Comparison of ENCODE assay signal across 12 cellular contexts in the genomic region with DNA sequence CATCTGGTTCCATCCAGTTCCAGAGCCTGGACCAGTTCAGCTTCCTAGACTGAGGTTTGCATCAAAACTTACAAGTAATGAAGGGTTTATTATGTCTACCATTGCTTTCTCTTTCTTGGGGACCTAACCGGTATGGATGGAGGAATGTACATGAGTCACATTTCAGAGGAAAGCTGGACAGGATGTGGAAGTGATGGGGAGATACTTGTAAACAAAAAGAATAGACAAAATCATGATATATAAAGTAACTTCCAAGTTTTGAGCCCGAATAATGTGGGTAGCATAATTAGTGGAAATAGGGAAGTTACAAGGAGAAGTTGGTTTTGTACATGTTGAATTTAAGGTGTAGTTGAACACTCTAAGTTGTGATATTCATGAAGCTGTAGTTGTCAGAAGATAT. TPM values are rescaled to one million over a fixed set of nuclear protein-coding genes. Genes with fewer than 3 reads are reported as not detected.
A peak's percentile ranks its signal among the peaks of the same experiment; 100 is the strongest.
DNase-seq lines count a peak whose midpoint lies in the region; ATAC-seq, FAIRE-seq and TF ChIP-seq lines count a peak whose summit lies in the region.
"Had no signal": no experiment of that assay in that cellular context is flagged by ENCODE, and none has a peak within 500 bp of the region (broad histone marks: within the 10 kb centered on the region; RNA-seq: fewer than 3 reads in every experiment).

No MANE protein-coding gene starts in this region.

- no peak overlapping the region for H2AFZ ChIP-seq in HepG2 (ENCODE audit: low read length)

- TF ChIP-seq RAD21 in HepG2 (CRISPR knock-in tag; IDR thresholded peaks at IDR 0.05) = no peak

- H3K4me3 ChIP-seq in left ventricle myocardium inferior (no peak overlapping the region), ascending aorta (no peak overlapping the region), HepG2 (replicated peaks in 1 of 3; ENCODE audit: insufficient read depth in 1 of 3, low read depth in 2 of 3, low read length in 3 of 3) (no peak overlapping the region)
- H3K4me3 ChIP-seq: upper lobe of left lung had no signal

- H4K20me1 ChIP-seq in HepG2 (ENCODE audit: insufficient read depth, low read length) = no peaks in the 10 kb centered on the region; the same call in 1 of the 2 replicates

- H3K9me3 ChIP-seq in left ventricle myocardium inferior (replicated peaks) (no peaks in the 10 kb centered on the region), ascending aorta (no peaks in the 10 kb centered on the region), HepG2 (ENCODE audit: low read length) (no peaks in the 10 kb centered on the region)
- H3K9me3 ChIP-seq: upper lobe of left lung had no signal

- H3K27me3 ChIP-seq in left ventricle myocardium inferior (ENCODE audit: low read depth) (no peaks in the 10 kb centered on the region), ascending aorta (no peaks in the 10 kb centered on the region), HepG2 (ENCODE audit: control insufficient read depth in 1 of 2, insufficient read depth in 2 of 2, low read length in 2 of 2) (no peaks in the 10 kb centered on the region)
- H3K27me3 ChIP-seq: upper lobe of left lung had no signal

- CTCF ChIA-PET in HepG2 (lab: Yijun Ruan, JAX; ENCODE audit: low intra/inter-chr PET ratio, low total read pairs) = no interaction called here

- no peak for DNase-seq in left ventricle myocardium inferior
- DNase-seq in left ventricle myocardium superior = no peak
- no peak for DNase-seq in ascending aorta (ENCODE audit: low spot score in 2 of 2)
- DNase-seq in HepG2 (ENCODE audit: low spot score) = no peak
- no peak for DNase-seq in NCI-H2107 treated with DMSO at 0.1 percent for 48 hours (lab: John Stamatoyannopoulos, UW; ENCODE audit: unreplicated experiment)
- DNase-seq in head of caudate nucleus = no peak
- DNase-seq: naive thymus-derived CD4-positive, alpha-beta T cell; NCI-H510A; stimulated activated CD4-positive, alpha-beta T cell treated with anti-CD3 and anti-CD28 coated beads, Interleukin-4, amount 100 ng/mL, for 4 hours; upper lobe of left lung had no signal

- in situ Hi-C loops in HepG2 (cut with HindIII; ENCODE audit: extremely low pct_ligation_motif_present, low pct_unique_long_range_greater_than_20kb) = loop anchor here (5.0 kb wide), 1 partner anchor 44 kb away; no protein-coding TSS in a partner anchor

- no TSS peak for BruUV-seq in HepG2 (replicated peaks; lab: Mats Ljungman, UMichigan)

- H3K4me1 ChIP-seq in left ventricle myocardium inferior (peaks cover 90% of the 10 kb centered on the region), ascending aorta (peaks cover 9 to 66% of the 10 kb centered on the region in 2 donors), HepG2 (ENCODE audit: insufficient read depth, low read length) (peaks cover 78% of the 10 kb centered on the region)

- 78% methylated on average over 2 of the region's 2 CpGs for WGBS in HepG2 (ENCODE audit: low lambda C conversion rate)

- ATAC-seq in left ventricle myocardium superior (no peak), HepG2 (no peak), HG03354 (IDR thresholded peaks at IDR 0.05; ENCODE audit: poor library complexity, severe bottlenecking, unreplicated experiment) (no peak), GM19455 (IDR thresholded peaks at IDR 0.05; ENCODE audit: unreplicated experiment) (no peak)
- ATAC-seq: naive thymus-derived CD4-positive, alpha-beta T cell had no signal

- intact Hi-C loops in left ventricle myocardium inferior (cut with micrococcal nuclease) (no loop called here), left ventricle myocardium superior (cut with micrococcal nuclease) (no loop called here), ascending aorta (cut with DNase I) (no loop called here), HepG2 (cut with micrococcal nuclease; ENCODE audit: unreplicated experiment) (loop anchor here (2.0 kb wide), 1 partner anchor 43 kb away; no protein-coding TSS in a partner anchor), head of caudate nucleus (cut with DNase I) (no loop called here)

- peak overlapping the region; percentile 67 for H3K27ac ChIP-seq in left ventricle myocardium inferior (replicated peaks)
- H3K27ac ChIP-seq in ascending aorta = peak overlapping the region; percentile 5 to 24
- H3K27ac ChIP-seq in HepG2 (ENCODE audit: extremely low read length, insufficient read depth, low read length) = no peak overlapping the region

- peak overlapping the region; percentile 71; the same call in 1 of the 2 replicates for H3K4me2 ChIP-seq in HepG2 (ENCODE audit: low read depth, low read length)

- no peaks in the 10 kb centered on the region for H3K36me3 ChIP-seq in left ventricle myocardium inferior
- H3K36me3 ChIP-seq in ascending aorta = no peaks in the 10 kb centered on the region
- no peaks in the 10 kb centered on the region; a peak in 1 of 5 replicates for H3K36me3 ChIP-seq in HepG2 (replicated peaks in 1 of 2; ENCODE audit: control insufficient read depth in 1 of 2, insufficient read depth in 2 of 2, low read length in 2 of 2)
- H3K36me3 ChIP-seq: upper lobe of left lung had no signal

- peaks cover 86% of the 10 kb centered on the region for H3K79me2 ChIP-seq in HepG2 (ENCODE audit: insufficient read depth, low read length)

- no peak overlapping the region for H3K9ac ChIP-seq in HepG2 (ENCODE audit: insufficient read depth, low read depth, low read length)

- POLR2A ChIA-PET in HepG2 (lab: Yijun Ruan, JAX) = no interaction called here

- no peak for TF ChIP-seq EP300 in HepG2 (IDR thresholded peaks at IDR 0.05; ENCODE audit: low read depth in 2 of 2, low read length in 2 of 2)
- TF ChIP-seq EP300 in HepG2 (CRISPR knock-in tag; IDR thresholded peaks at IDR 0.05; ENCODE audit: borderline replicate concordance) = no peak

- TF ChIP-seq POLR2A in HepG2 (IDR thresholded peaks at IDR 0.05; ENCODE audit: insufficient read depth in 1 of 2, low read depth in 2 of 2, low read length in 2 of 2) = no peak

- no peak for FAIRE-seq in HepG2 (lab: Jason Lieb, UNC)

- TF ChIP-seq CTCF in left ventricle myocardium inferior (IDR thresholded peaks at IDR 0.05; ENCODE audit: borderline replicate concordance) = no peak
- no peak for TF ChIP-seq CTCF in ascending aorta (IDR thresholded peaks at IDR 0.05)
- TF ChIP-seq CTCF in HepG2 (CRISPR knock-in tag; IDR thresholded peaks at IDR 0.05) = no peak

TF ChIP-seq in HepG2, 621 proteins besides CTCF, POLR2A, EP300 and RAD21:
- TF ChIP-seq, protein P1, sequence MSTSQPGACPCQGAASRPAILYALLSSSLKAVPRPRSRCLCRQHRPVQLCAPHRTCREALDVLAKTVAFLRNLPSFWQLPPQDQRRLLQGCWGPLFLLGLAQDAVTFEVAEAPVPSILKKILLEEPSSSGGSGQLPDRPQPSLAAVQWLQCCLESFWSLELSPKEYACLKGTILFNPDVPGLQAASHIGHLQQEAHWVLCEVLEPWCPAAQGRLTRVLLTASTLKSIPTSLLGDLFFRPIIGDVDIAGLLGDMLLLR (CRISPR knock-in tag; IDR thresholded peaks at IDR 0.05) = no peak
- TF ChIP-seq ZNF382 (CRISPR knock-in tag; IDR thresholded peaks at IDR 0.05; ENCODE audit: borderline replicate concordance) = no peak
- no peak for TF ChIP-seq ZNF572 (CRISPR knock-in tag; IDR thresholded peaks at IDR 0.05)
- no peak for TF ChIP-seq ZNF639 (CRISPR knock-in tag; conservative IDR thresholded peaks at IDR 0.05)
- TF ChIP-seq NFE2L2 (IDR thresholded peaks at IDR 0.05; ENCODE audit: low read length) = no peak
- TF ChIP-seq ZNF749 (CRISPR knock-in tag; IDR thresholded peaks at IDR 0.05; ENCODE audit: borderline replicate concordance) = no peak

RNA-seq across cellular contexts. Expression of gene FNIP2, which starts 14.9 kb away (rescaled TPM):
- total RNA-seq in left ventricle myocardium inferior (44.0 TPM), left ventricle myocardium superior (50.7 TPM), ascending aorta (44.1 TPM), HepG2 (2016; rRNA removed; fragmentation: Illumina TruSeq; extraction: Trizol) (15.5 and 21.8 TPM in 2 replicates)
- 3.0 and 4.9 TPM in 2 replicates for total RNA-seq in HepG2 (2016; cell fraction: cytosol; rRNA removed; fragmentation: Illumina TruSeq; extraction: Trizol; ENCODE audit: low read depth)
- total RNA-seq in HepG2 (2016; cell fraction: insoluble cytoplasmic fraction; rRNA removed; fragmentation: Illumina TruSeq; extraction: Trizol) = 14.7 and 18.4 TPM in 2 replicates
- total RNA-seq in HepG2 (2016; cell fraction: membrane; rRNA removed; fragmentation: Illumina TruSeq; extraction: Trizol) = 10.4 and 11.2 TPM in 2 replicates
- total RNA-seq in HepG2 (2016; cell fraction: nucleus; rRNA removed; fragmentation: Illumina TruSeq; extraction: Trizol) = 22.6 and 22.8 TPM in 2 replicates
- polyA plus RNA-seq in HepG2 (2011; rRNA removed) = 21.0 and 24.0 TPM in 2 replicates
- 15.3 and 25.0 TPM in 2 replicates for polyA plus RNA-seq in HepG2 (2011; cell fraction: cytosol; rRNA removed)
- polyA plus RNA-seq in HepG2 (2011; cell fraction: nucleus; rRNA removed) = 13.4 and 17.1 TPM in 2 replicates
- 38.7 and 42.8 TPM in 2 replicates for polyA plus RNA-seq in HepG2 (2012)
- polyA plus RNA-seq in HepG2 (2016; cell fraction: cytosol; fragmentation: Illumina TruSeq; extraction: Trizol; ENCODE audit: low read depth) = 0.37 and 0.41 TPM in 2 replicates
- 12.9 and 13.3 TPM in 2 replicates for polyA plus RNA-seq in HepG2 (2016; cell fraction: insoluble cytoplasmic fraction; fragmentation: Illumina TruSeq; extraction: Trizol; ENCODE audit: low read depth)
- 2.1 TPM in 2 replicates for polyA plus RNA-seq in HepG2 (2016; cell fraction: membrane; fragmentation: Illumina TruSeq; extraction: Trizol; ENCODE audit: low read depth)
- polyA plus RNA-seq in HepG2 (2016; cell fraction: nucleus; fragmentation: Illumina TruSeq; extraction: Trizol; ENCODE audit: insufficient read depth, low read depth) = 11.3 and 12.9 TPM in 2 replicates
- polyA minus RNA-seq in HepG2 (2011; rRNA and poly(A)+ RNA removed; ENCODE audit: low replicate concordance) = 1.8 and 45.2 TPM in 2 replicates
- 33.4 and 50.0 TPM in 2 replicates for polyA minus RNA-seq in HepG2 (2011; cell fraction: cytosol; rRNA and poly(A)+ RNA removed)
- polyA minus RNA-seq in HepG2 (2011; cell fraction: nucleus; rRNA and poly(A)+ RNA removed) = 74.3 and 82.9 TPM in 2 replicates
